Comparison of ENCODE assay signal across 1 cellular context in genomic region chr19:40245506-40246128, GRCh38.
TF ChIP-seq lines count a peak whose summit lies in the region.

No MANE protein-coding gene starts in this region.

TF ChIP-seq in liver, 16 proteins besides CTCF, POLR2A, EP300 and RAD21:
- no peak for TF ChIP-seq EGR1 (IDR thresholded peaks at IDR 0.05; ENCODE audit: low read depth in 2 of 2)
- TF ChIP-seq YY1 (IDR thresholded peaks at IDR 0.05): peak; percentile 25
- TF ChIP-seq NR2F2 (IDR thresholded peaks at IDR 0.05): no peak
- TF ChIP-seq REST (IDR thresholded peaks at IDR 0.05): no peak
- TF ChIP-seq RXRA (IDR thresholded peaks at IDR 0.05): peak in 1 of 2 donors; percentile 36
- TF ChIP-seq TAF1 (conservative IDR thresholded peaks at IDR 0.05): no peak
- peak; percentile 60 to 71 for TF ChIP-seq HNF4A (conservative IDR thresholded peaks at IDR 0.05)
- TF ChIP-seq FOXA1 (IDR thresholded peaks at IDR 0.05): no peak
- TF ChIP-seq SP1 (IDR thresholded peaks at IDR 0.05): peak; percentile 18
TF ChIP-seq in liver: peak in this region for 4.
